Comparison of ENCODE assay signal across 1 cellular context in the genomic region with DNA sequence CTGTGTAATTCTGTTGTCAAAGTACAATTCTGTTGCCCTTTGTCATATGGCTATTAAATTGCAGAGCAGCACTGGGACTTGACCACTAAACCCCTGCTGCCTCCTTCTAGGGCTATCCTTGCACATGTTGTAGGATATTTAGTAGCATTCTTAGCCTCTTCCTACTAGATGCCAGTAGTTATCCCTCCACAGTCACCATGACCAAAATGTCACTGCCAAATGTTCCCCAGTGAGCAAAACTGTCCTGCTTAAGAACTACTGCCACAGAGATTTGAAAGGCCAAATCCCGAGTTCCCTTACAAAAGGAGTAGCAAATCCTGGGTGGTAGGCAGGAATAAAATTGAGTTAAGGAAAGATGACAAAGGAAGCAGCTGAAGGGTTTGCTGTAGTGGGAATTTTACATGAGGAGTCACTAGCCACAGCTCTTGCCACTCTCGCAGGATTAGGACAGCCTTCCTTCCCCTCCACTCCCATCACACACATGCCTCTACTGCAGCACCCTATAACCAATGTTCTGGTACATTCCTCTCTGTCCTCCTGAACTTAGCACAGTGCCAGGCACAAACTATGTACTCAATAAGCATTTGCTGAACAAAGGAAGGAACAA.
TF ChIP-seq lines count a peak whose summit lies in the region.

No MANE protein-coding gene starts in this region.

TF ChIP-seq in GM23338, 12 proteins besides CTCF, POLR2A, EP300 and RAD21 (continued from another document):
- TF ChIP-seq, protein P1, sequence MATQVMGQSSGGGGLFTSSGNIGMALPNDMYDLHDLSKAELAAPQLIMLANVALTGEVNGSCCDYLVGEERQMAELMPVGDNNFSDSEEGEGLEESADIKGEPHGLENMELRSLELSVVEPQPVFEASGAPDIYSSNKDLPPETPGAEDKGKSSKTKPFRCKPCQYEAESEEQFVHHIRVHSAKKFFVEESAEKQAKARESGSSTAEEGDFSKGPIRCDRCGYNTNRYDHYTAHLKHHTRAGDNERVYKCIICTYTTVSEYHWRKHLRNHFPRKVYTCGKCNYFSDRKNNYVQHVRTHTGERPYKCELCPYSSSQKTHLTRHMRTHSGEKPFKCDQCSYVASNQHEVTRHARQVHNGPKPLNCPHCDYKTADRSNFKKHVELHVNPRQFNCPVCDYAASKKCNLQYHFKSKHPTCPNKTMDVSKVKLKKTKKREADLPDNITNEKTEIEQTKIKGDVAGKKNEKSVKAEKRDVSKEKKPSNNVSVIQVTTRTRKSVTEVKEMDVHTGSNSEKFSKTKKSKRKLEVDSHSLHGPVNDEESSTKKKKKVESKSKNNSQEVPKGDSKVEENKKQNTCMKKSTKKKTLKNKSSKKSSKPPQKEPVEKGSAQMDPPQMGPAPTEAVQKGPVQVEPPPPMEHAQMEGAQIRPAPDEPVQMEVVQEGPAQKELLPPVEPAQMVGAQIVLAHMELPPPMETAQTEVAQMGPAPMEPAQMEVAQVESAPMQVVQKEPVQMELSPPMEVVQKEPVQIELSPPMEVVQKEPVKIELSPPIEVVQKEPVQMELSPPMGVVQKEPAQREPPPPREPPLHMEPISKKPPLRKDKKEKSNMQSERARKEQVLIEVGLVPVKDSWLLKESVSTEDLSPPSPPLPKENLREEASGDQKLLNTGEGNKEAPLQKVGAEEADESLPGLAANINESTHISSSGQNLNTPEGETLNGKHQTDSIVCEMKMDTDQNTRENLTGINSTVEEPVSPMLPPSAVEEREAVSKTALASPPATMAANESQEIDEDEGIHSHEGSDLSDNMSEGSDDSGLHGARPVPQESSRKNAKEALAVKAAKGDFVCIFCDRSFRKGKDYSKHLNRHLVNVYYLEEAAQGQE (IDR thresholded peaks at IDR 0.05; ENCODE audit: unreplicated experiment), result no peak
TF ChIP-seq in GM23338: peak in this region for 0.
